Comparison of ENCODE assay signal across 9 cellular contexts in genomic region chr7:44880317-44881018, GRCh38. TPM values are rescaled to one million over a fixed set of nuclear protein-coding genes. Genes with fewer than 3 reads are reported as not detected.
DNase-seq lines count a peak whose midpoint lies in the region; ATAC-seq and TF ChIP-seq lines count a peak whose summit lies in the region.
"Had no signal": no experiment of that assay in that cellular context is flagged by ENCODE, and none has a peak within 500 bp of the region (broad histone marks: within the 10 kb centered on the region; RNA-seq: fewer than 3 reads in every experiment).

No MANE protein-coding gene starts in this region.

- no peaks in the 10 kb centered on the region for H3K27me3 Mint-ChIP-seq in T-helper 17 cell

- no peak overlapping the region for H2AFZ ChIP-seq in hepatocyte

- peak overlapping the region; percentile 86 for H3K27ac Mint-ChIP-seq in T-helper 17 cell

- peak overlapping the region; percentile 92 for H3K4me2 ChIP-seq in hepatocyte

- H3K36me3 ChIP-seq in cardiac muscle cell (peaks cover 3% of the 10 kb centered on the region), hepatocyte (replicated peaks; ENCODE audit: insufficient read depth, low read depth) (no peaks in the 10 kb centered on the region), tibial artery (peaks cover 0 to 3% (median 0%) of the 10 kb centered on the region in 3 donors)

- peak overlapping the region; percentile 80 for H3K4me3 Mint-ChIP-seq in T-helper 17 cell

- peaks cover 15% of the 10 kb centered on the region for H3K4me1 Mint-ChIP-seq in T-helper 17 cell

- whole genome bisulfite sequencing in hepatocyte (ENCODE audit: low lambda C conversion rate, missing lambda C conversion rate), result 78% methylated on average over 4 of the region's 4 CpGs

- H4K20me1 ChIP-seq in hepatocyte (ENCODE audit: insufficient read depth, poor library complexity, severe bottlenecking), result peaks cover 61% of the 10 kb centered on the region

- H3K4me1 ChIP-seq in cardiac muscle cell (ENCODE audit: low read depth), result peaks cover 33% of the 10 kb centered on the region
- peaks cover 40% of the 10 kb centered on the region for H3K4me1 ChIP-seq in hepatocyte (ENCODE audit: insufficient read depth)
- peaks cover 0 to 77% (median 53%) of the 10 kb centered on the region in 4 donors for H3K4me1 ChIP-seq in tibial artery

- H3K27me3 ChIP-seq in cardiac muscle cell, result no peaks in the 10 kb centered on the region
- no peaks in the 10 kb centered on the region for H3K27me3 ChIP-seq in hepatocyte
- no peaks in the 10 kb centered on the region for H3K27me3 ChIP-seq in tibial artery

- intact Hi-C loops in left ventricle myocardium superior (cut with micrococcal nuclease) (no loop called here), tibial artery (cut with DNase I; ENCODE audit: low total_unique reads) (loop anchor here (10.0 kb wide), 1 partner anchor 124 kb away; the partner anchor contains the start of gene CCM2)

- peak overlapping the region; percentile 71 for H3K4me3 ChIP-seq in cardiac muscle cell
- peak overlapping the region; percentile 17 for H3K4me3 ChIP-seq in hepatocyte
- H3K4me3 ChIP-seq in tibial artery, result peak overlapping the region; percentile 30 to 79

- H3K36me3 Mint-ChIP-seq in T-helper 17 cell (ENCODE audit: low read depth), result peaks cover 4% of the 10 kb centered on the region

- no peaks in the 10 kb centered on the region for H3K9me2 ChIP-seq in hepatocyte (replicated peaks; ENCODE audit: insufficient read depth)

- ATAC-seq in left ventricle myocardium superior (no peak), T-helper 17 cell (no peak), HG03280 (IDR thresholded peaks at IDR 0.05; ENCODE audit: unreplicated experiment) (no peak)

- no peak for TF ChIP-seq CTCF in cardiac muscle cell (IDR thresholded peaks at IDR 0.05; ENCODE audit: low read depth, low read length)
- no peak for TF ChIP-seq CTCF in hepatocyte (IDR thresholded peaks at IDR 0.05; ENCODE audit: poor library complexity)
- no peak for TF ChIP-seq CTCF in tibial artery (IDR thresholded peaks at IDR 0.05)

- H3K79me2 ChIP-seq in hepatocyte, result peaks cover 65% of the 10 kb centered on the region

- H3K27ac ChIP-seq in cardiac muscle cell, result peak overlapping the region; percentile 100
- no peak overlapping the region for H3K27ac ChIP-seq in hepatocyte
- no peak overlapping the region for H3K27ac ChIP-seq in tibial artery

- H3K9me3 ChIP-seq in cardiac muscle cell (ENCODE audit: low read depth), result no peaks in the 10 kb centered on the region
- H3K9me3 ChIP-seq in T-helper 17 cell (ENCODE audit: control insufficient read depth, low read length, poor library complexity, severe bottlenecking), result no peaks in the 10 kb centered on the region
- no peaks in the 10 kb centered on the region for H3K9me3 ChIP-seq in hepatocyte (ENCODE audit: low read depth)
- no peaks in the 10 kb centered on the region for H3K9me3 ChIP-seq in tibial artery

- DNase-seq in cardiac muscle cell (ENCODE audit: low read depth in 1 of 2, low spot score in 1 of 2), result no peak
- no peak for DNase-seq in left ventricle myocardium superior
- DNase-seq in T-helper 17 cell, result no peak
- no peak for DNase-seq in hepatocyte (ENCODE audit: low spot score)
- no peak for DNase-seq in tibial artery
- no peak for DNase-seq in RPMI8226
- no peak for DNase-seq in NCI-H146 treated with DMSO at 0.1 percent for 48 hours (lab: John Stamatoyannopoulos, UW; ENCODE audit: unreplicated experiment)
- DNase-seq: NCI-H2171 treated with DMSO at 0.1 percent for 48 hours had no signal

RNA-seq across cellular contexts. Expression of gene PURB, which starts 4.9 kb away (rescaled TPM):
- total RNA-seq in cardiac muscle cell, result 15.3 and 27.9 TPM in 2 replicates
- polyA plus RNA-seq in cardiac muscle cell, result 3.3 and 6.0 TPM in 2 replicates
- total RNA-seq in left ventricle myocardium superior, result 15.7 TPM
- total RNA-seq in T-helper 17 cell, result 10 to 100 TPM; 21.4 to 27.6 TPM
- total RNA-seq in hepatocyte, result 21.4 and 25.5 TPM in 2 replicates
- 3.2 and 3.5 TPM in 2 replicates for polyA plus RNA-seq in hepatocyte

RNA-seq across cellular contexts. Expression of gene H2AZ2, which starts 32.6 kb away (rescaled TPM):
- total RNA-seq in cardiac muscle cell, result 219 and 319 TPM in 2 replicates
- 178 and 294 TPM in 2 replicates for polyA plus RNA-seq in cardiac muscle cell
- total RNA-seq in left ventricle myocardium superior, result 261 TPM
- total RNA-seq in T-helper 17 cell, result 100 to 1,000 TPM; 173 to 185 TPM
- 176 and 178 TPM in 2 replicates for total RNA-seq in hepatocyte
- polyA plus RNA-seq in hepatocyte, result 132 and 138 TPM in 2 replicates

Comparison
In these comparisons a context has a peak if more than half of its experiments do, and no peak if none do; other contexts are left out.
1. H3K4me3 ChIP-seq: peak in every context shown above with its lines; median percentile 71 in cardiac muscle cell; 54 in tibial artery; 17 in hepatocyte.